Comparison of ENCODE assay signal across 16 cellular contexts in the genomic region with DNA sequence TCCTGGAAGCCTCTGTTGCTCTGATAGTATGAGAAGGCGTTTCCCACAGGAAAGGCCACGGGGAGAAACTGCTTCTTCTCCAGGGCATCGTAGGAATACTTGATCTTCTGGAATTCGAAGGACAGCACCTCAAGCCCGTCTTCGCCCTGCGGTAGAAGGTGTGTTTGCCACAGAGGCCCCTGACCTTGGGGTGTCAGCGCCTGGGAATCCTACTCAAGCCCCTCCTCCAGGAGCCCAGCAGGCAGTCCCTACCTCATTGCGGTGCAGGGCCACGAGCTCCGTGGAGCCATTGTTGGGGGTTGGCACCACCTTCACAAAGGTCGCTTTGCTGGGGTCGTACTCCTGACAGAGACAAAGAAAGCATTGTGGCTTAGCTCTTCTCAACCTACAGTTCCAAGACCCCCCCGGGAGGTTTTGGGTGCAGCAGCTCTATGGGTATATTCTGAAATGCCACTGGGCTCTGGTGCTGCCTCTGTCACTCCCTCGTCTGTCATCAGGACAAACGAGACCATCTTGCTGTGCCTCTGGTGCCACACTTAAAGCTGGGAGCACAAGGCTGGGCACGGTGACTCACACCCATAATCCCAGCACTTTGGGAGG.
"Had no signal": no experiment of that assay in that cellular context is flagged by ENCODE, and none has a peak within 500 bp of the region (broad histone marks: within the 10 kb centered on the region; RNA-seq: fewer than 3 reads in every experiment).

No MANE protein-coding gene starts in this region.

- H3K27me3 ChIP-seq: foreskin keratinocyte, SJSA1, tibial nerve had no signal

- ATAC-seq: activated T-cell treated with anti-CD3 and anti-CD28 coated beads, Interleukin-2, amount 50 U/mL, for 4 hours; foreskin keratinocyte; stimulated activated naive B cell treated with anti-CD40 and anti-IgM and Interleukin-4, amounts not matched to agents 10 μg/mL and 1 μg/mL and 100 μg/mL, for 72 hours had no signal

- H3K4me3 ChIP-seq: SJSA1, tibial nerve had no signal

- H3K27ac ChIP-seq: foreskin keratinocyte, SJSA1, tibial nerve had no signal

- H3K4me3 Mint-ChIP-seq: activated CD4-positive, alpha-beta T cell treated with anti-CD3 and anti-CD28 coated beads, Interleukin-2, amount 10 ng/mL, durations not matched to agents 7 days and 5 days; dendritic cell treated with granulocyte-macrophage colony-stimulating factor and Interleukin-4, amounts not matched to agents 40 ng/mL and 50 ng/mL, for 4 days; stimulated activated naive B cell treated with anti-CD40 and anti-IgM and Interleukin-4, amounts not matched to agents 10 μg/mL and 1 μg/mL and 100 μg/mL, for 72 hours; T-helper 2 cell treated with Interferon-gamma antibody and Interleukin-4, amounts not matched to agents 5 μg/mL and 100 μg/mL, for 36 hours had no signal

- H3K4me1 ChIP-seq: foreskin keratinocyte had no signal

- H3K27ac Mint-ChIP-seq: stimulated activated naive B cell treated with anti-CD40 and anti-IgM and Interleukin-4, amounts not matched to agents 10 μg/mL and 1 μg/mL and 100 μg/mL, for 72 hours; T-helper 2 cell treated with Interferon-gamma antibody and Interleukin-4, amounts not matched to agents 5 μg/mL and 100 μg/mL, for 36 hours had no signal

- DNase-seq: activated CD4-positive, alpha-beta T cell treated with anti-CD3 and anti-CD28 coated beads, Interleukin-2, amount 10 ng/mL, durations not matched to agents 7 days and 5 days; activated effector memory CD4-positive, alpha-beta T cell treated with Interleukin-2 at 50 U/mL for 16 hours; activated T-cell treated with anti-CD3 and anti-CD28 coated beads, Interleukin-2, amount 50 U/mL, for 4 hours; aorta; cerebellar nuclear complex; effector memory CD4-positive, alpha-beta T cell; foreskin keratinocyte; glutamatergic neuron; hypothalamus; stimulated activated naive B cell treated with anti-CD40 and anti-IgM and Interleukin-4, amounts not matched to agents 10 μg/mL and 1 μg/mL and 100 μg/mL, for 72 hours; substantia nigra had no signal

- H3K9me3 Mint-ChIP-seq: activated CD4-positive, alpha-beta T cell treated with anti-CD3 and anti-CD28 coated beads, Interleukin-2, amount 10 ng/mL, durations not matched to agents 7 days and 5 days; activated T-cell treated with anti-CD3 and anti-CD28 coated beads, Interleukin-2, amount 50 U/mL, for 4 hours; dendritic cell treated with granulocyte-macrophage colony-stimulating factor and Interleukin-4, amounts not matched to agents 40 ng/mL and 50 ng/mL, for 4 days; neural crest cell; stimulated activated naive B cell treated with anti-CD40 and anti-IgM and Interleukin-4, amounts not matched to agents 10 μg/mL and 1 μg/mL and 100 μg/mL, for 72 hours; T-helper 2 cell treated with Interferon-gamma antibody and Interleukin-4, amounts not matched to agents 5 μg/mL and 100 μg/mL, for 36 hours had no signal

- H3K9me3 ChIP-seq: SJSA1, tibial nerve had no signal

- H3K27me3 Mint-ChIP-seq: activated CD4-positive, alpha-beta T cell treated with anti-CD3 and anti-CD28 coated beads, Interleukin-2, amount 10 ng/mL, durations not matched to agents 7 days and 5 days; dendritic cell treated with granulocyte-macrophage colony-stimulating factor and Interleukin-4, amounts not matched to agents 40 ng/mL and 50 ng/mL, for 4 days; stimulated activated naive B cell treated with anti-CD40 and anti-IgM and Interleukin-4, amounts not matched to agents 10 μg/mL and 1 μg/mL and 100 μg/mL, for 72 hours had no signal
